Comparison of ENCODE assay signal across 1 cellular context in the genomic region with DNA sequence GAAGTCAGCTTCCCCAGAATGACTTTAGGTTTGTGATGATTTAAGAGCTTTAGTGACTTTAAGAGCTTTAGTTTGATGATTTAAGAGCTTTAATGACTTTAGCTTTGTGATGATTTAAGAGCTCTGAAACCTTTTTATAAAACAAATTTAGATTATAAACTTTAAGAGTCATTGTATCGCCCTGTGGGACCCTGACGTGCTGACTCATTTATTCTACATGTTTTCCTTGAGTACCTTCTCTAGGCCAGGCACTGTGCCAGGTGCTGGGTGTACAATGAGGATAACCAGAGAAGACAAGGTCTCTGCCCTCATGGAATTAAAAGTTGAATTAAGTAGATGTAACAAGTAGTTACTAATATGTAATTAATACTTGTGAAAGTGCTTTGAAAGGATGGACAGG.
A peak's percentile ranks its signal among the peaks of the same experiment; 100 is the strongest.
TF ChIP-seq lines count a peak whose summit lies in the region.

No MANE protein-coding gene starts in this region.

TF ChIP-seq in HEK293, 187 proteins besides CTCF, POLR2A, EP300 and RAD21 (continued from another document):
- TF ChIP-seq PATZ1 (tag by site-specific recombination; IDR thresholded peaks at IDR 0.05) = no peak
- TF ChIP-seq ZNF626 (tag by site-specific recombination; IDR thresholded peaks at IDR 0.05) = no peak
- no peak for TF ChIP-seq GLIS2 (tag by site-specific recombination; IDR thresholded peaks at IDR 0.05)
- peak; percentile 81 for TF ChIP-seq FEZF1 (tag by site-specific recombination; IDR thresholded peaks at IDR 0.05)
- no peak for TF ChIP-seq ZNF146 (tag by site-specific recombination; IDR thresholded peaks at IDR 0.05)
- TF ChIP-seq, protein P1, sequence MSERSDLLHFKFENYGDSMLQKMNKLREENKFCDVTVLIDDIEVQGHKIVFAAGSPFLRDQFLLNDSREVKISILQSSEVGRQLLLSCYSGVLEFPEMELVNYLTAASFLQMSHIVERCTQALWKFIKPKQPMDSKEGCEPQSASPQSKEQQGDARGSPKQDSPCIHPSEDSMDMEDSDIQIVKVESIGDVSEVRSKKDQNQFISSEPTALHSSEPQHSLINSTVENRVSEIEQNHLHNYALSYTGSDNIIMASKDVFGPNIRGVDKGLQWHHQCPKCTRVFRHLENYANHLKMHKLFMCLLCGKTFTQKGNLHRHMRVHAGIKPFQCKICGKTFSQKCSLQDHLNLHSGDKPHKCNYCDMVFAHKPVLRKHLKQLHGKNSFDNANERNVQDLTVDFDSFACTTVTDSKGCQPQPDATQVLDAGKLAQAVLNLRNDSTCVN (tag by site-specific recombination; optimal IDR thresholded peaks at IDR 0.05) = no peak
- no peak for TF ChIP-seq ZFHX2 (tag by site-specific recombination; conservative IDR thresholded peaks at IDR 0.05)
- TF ChIP-seq ZNF121 (tag by site-specific recombination; IDR thresholded peaks at IDR 0.05) = no peak
- no peak for TF ChIP-seq ZNF768 (tag by site-specific recombination; IDR thresholded peaks at IDR 0.05)
- no peak for TF ChIP-seq ZNF114 (tag by site-specific recombination; IDR thresholded peaks at IDR 0.05)
- TF ChIP-seq ZNF175 (tag by site-specific recombination; IDR thresholded peaks at IDR 0.05) = no peak
- TF ChIP-seq ZNF423 (tag by site-specific recombination; IDR thresholded peaks at IDR 0.05) = no peak
- TF ChIP-seq ZNF394 (tag by site-specific recombination; IDR thresholded peaks at IDR 0.05; ENCODE audit: borderline replicate concordance) = no peak
- TF ChIP-seq, protein P2, sequence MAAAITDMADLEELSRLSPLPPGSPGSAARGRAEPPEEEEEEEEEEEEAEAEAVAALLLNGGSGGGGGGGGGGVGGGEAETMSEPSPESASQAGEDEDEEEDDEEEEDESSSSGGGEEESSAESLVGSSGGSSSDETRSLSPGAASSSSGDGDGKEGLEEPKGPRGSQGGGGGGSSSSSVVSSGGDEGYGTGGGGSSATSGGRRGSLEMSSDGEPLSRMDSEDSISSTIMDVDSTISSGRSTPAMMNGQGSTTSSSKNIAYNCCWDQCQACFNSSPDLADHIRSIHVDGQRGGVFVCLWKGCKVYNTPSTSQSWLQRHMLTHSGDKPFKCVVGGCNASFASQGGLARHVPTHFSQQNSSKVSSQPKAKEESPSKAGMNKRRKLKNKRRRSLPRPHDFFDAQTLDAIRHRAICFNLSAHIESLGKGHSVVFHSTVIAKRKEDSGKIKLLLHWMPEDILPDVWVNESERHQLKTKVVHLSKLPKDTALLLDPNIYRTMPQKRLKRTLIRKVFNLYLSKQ (tag by site-specific recombination; IDR thresholded peaks at IDR 0.05; ENCODE audit: borderline replicate concordance) = no peak
- TF ChIP-seq, protein P3, sequence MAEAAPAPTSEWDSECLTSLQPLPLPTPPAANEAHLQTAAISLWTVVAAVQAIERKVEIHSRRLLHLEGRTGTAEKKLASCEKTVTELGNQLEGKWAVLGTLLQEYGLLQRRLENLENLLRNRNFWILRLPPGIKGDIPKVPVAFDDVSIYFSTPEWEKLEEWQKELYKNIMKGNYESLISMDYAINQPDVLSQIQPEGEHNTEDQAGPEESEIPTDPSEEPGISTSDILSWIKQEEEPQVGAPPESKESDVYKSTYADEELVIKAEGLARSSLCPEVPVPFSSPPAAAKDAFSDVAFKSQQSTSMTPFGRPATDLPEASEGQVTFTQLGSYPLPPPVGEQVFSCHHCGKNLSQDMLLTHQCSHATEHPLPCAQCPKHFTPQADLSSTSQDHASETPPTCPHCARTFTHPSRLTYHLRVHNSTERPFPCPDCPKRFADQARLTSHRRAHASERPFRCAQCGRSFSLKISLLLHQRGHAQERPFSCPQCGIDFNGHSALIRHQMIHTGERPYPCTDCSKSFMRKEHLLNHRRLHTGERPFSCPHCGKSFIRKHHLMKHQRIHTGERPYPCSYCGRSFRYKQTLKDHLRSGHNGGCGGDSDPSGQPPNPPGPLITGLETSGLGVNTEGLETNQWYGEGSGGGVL (tag by site-specific recombination; IDR thresholded peaks at IDR 0.05) = peak; percentile 29; the same call in 1 of the 2 replicates
- TF ChIP-seq ZBTB44 (tag by site-specific recombination; IDR thresholded peaks at IDR 0.05) = no peak
- no peak for TF ChIP-seq ZNF223 (tag by site-specific recombination; IDR thresholded peaks at IDR 0.05)
- TF ChIP-seq ZNF621 (tag by site-specific recombination; IDR thresholded peaks at IDR 0.05) = no peak
- TF ChIP-seq HOXD13 (CRISPR knock-in tag; IDR thresholded peaks at IDR 0.05; ENCODE audit: borderline replicate concordance) = no peak
- TF ChIP-seq, protein P4, sequence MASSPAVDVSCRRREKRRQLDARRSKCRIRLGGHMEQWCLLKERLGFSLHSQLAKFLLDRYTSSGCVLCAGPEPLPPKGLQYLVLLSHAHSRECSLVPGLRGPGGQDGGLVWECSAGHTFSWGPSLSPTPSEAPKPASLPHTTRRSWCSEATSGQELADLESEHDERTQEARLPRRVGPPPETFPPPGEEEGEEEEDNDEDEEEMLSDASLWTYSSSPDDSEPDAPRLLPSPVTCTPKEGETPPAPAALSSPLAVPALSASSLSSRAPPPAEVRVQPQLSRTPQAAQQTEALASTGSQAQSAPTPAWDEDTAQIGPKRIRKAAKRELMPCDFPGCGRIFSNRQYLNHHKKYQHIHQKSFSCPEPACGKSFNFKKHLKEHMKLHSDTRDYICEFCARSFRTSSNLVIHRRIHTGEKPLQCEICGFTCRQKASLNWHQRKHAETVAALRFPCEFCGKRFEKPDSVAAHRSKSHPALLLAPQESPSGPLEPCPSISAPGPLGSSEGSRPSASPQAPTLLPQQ (tag by site-specific recombination; IDR thresholded peaks at IDR 0.05) = peak; percentile 76
- no peak for TF ChIP-seq ZBTB11 (tag by site-specific recombination; conservative IDR thresholded peaks at IDR 0.05; ENCODE audit: low read depth)
